Comparison of ENCODE assay signal across 18 cellular contexts in the genomic region with DNA sequence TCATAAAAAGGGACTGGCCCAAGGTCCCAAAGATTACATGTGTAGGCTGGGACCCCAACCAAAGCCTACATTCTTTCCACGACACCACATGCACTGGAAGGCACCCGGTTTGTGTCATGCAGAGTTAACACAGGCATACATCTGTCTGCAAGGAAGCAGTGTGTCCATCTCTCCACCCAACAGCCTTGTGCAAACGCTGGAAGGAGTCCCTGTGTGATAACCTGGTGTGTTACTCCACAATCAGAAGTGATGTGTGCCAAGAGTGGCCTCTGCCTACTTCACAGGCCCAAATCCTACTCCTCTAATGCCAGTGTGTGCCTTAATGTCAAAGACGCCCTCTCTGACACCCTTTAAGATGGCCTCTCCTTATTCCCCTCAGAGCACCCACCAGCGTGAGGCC.
DNase-seq lines count a peak whose midpoint lies in the region; ATAC-seq, FAIRE-seq and TF ChIP-seq lines count a peak whose summit lies in the region.
"Had no signal": no experiment of that assay in that cellular context is flagged by ENCODE, and none has a peak within 500 bp of the region (broad histone marks: within the 10 kb centered on the region; RNA-seq: fewer than 3 reads in every experiment).

No MANE protein-coding gene starts in this region.

- H3K4me3 ChIP-seq in endodermal cell (ENCODE audit: low read length): no peak overlapping the region
- H3K4me3 ChIP-seq in mesendoderm (ENCODE audit: low read length): no peak overlapping the region
- H3K4me3 ChIP-seq: BLaER1 treated with 17β-estradiol and CSF1 and Interleukin-3, amounts not matched to agents 10 nM and 100 nM had no signal

- H4K8ac ChIP-seq in mesendoderm (ENCODE audit: low read depth, low read length): no peak overlapping the region

- peaks cover 37% of the 10 kb centered on the region for H3K4me1 Mint-ChIP-seq in endodermal cell

- no peak overlapping the region for H3K18ac ChIP-seq in mesendoderm (ENCODE audit: low read length)

- H3K27me3 Mint-ChIP-seq in endodermal cell (ENCODE audit: insufficient read depth): no peaks in the 10 kb centered on the region
- H3K27me3 Mint-ChIP-seq: CD8-positive, alpha-beta memory T cell had no signal

- no peak for TF ChIP-seq CTCF in endodermal cell (conservative IDR thresholded peaks at IDR 0.05)

- H3K4me2 ChIP-seq in mesendoderm (ENCODE audit: low read length): no peak overlapping the region
- H3K4me2 ChIP-seq: BLaER1 treated with 17β-estradiol and CSF1 and Interleukin-3, amounts not matched to agents 10 nM and 100 nM; KMS-11 had no signal

- H3K56ac ChIP-seq in mesendoderm (ENCODE audit: low read length): no peak overlapping the region

- WGBS in endodermal cell (ENCODE audit: insufficient coverage in 1 of 2, insufficient read length in 1 of 2), 2 experiments: 93 to 97% methylated on average over 4 to 5 of the region's 5 CpGs
- WGBS in mesendoderm (ENCODE audit: extremely low coverage, insufficient coverage, low lambda C conversion rate): no CpG with 5 or more reads among the region's 5 CpGs

- ATAC-seq in left ventricle myocardium superior (peak; percentile 15), GM19397 (IDR thresholded peaks at IDR 0.05; ENCODE audit: unreplicated experiment) (no peak)

- no peak overlapping the region for H3K27ac ChIP-seq in endodermal cell (ENCODE audit: low read depth, low read length)
- H3K27ac ChIP-seq in mesendoderm (ENCODE audit: low read depth, low read length): no peak overlapping the region
- H3K27ac ChIP-seq: BLaER1 treated with 17β-estradiol and CSF1 and Interleukin-3, amounts not matched to agents 10 nM and 100 nM; KMS-11 had no signal

- no peak overlapping the region for H2BK15ac ChIP-seq in mesendoderm (replicated peaks; ENCODE audit: low read depth)

- no peaks in the 10 kb centered on the region for H3K36me3 ChIP-seq in endodermal cell (ENCODE audit: control insufficient read depth, insufficient read depth, low read length)
- H3K36me3 ChIP-seq in mesendoderm (ENCODE audit: control insufficient read depth, insufficient read depth, low read length): no peaks in the 10 kb centered on the region

- H3K9me3 Mint-ChIP-seq in endodermal cell: no peaks in the 10 kb centered on the region
- H3K9me3 Mint-ChIP-seq: CD8-positive, alpha-beta memory T cell had no signal

- H3K79me2 ChIP-seq in mesendoderm (ENCODE audit: control insufficient read depth, insufficient read depth, low read length): no peaks in the 10 kb centered on the region

- no peak overlapping the region for H3K4ac ChIP-seq in mesendoderm (ENCODE audit: low read depth, low read length)

- DNase-seq in left ventricle myocardium superior: no peak
- DNase-seq in cardiac septum (ENCODE audit: low spot score): no peak
- peak; percentile 40 for DNase-seq in endodermal cell
- DNase-seq in mesendoderm: no peak
- no peak for DNase-seq in NOMO-1 treated with dmso at 0.1 percent for 144 hours (lab: John Stamatoyannopoulos, UW; ENCODE audit: unreplicated experiment)
- DNase-seq in C1 segment of cervical spinal cord (lab: John Stamatoyannopoulos, UW): no peak
- DNase-seq in HTR-8/SVneo (ENCODE audit: insufficient read length, low spot score): no peak
- DNase-seq: CD8-positive, alpha-beta memory T cell; DMS79; MV-4-11; NCI-H187; NCI-H2107; NCI-H226; NCI-H524 had no signal

- H3K27me3 ChIP-seq in endodermal cell (ENCODE audit: control insufficient read depth, insufficient read depth, low read length, poor library complexity, severe bottlenecking): no peaks in the 10 kb centered on the region
- H3K27me3 ChIP-seq in mesendoderm (ENCODE audit: insufficient read depth, low read length, poor library complexity): no peaks in the 10 kb centered on the region
- H3K27me3 ChIP-seq: BLaER1 treated with 17β-estradiol and CSF1 and Interleukin-3, amounts not matched to agents 10 nM and 100 nM had no signal

- no peak overlapping the region for H2AK5ac ChIP-seq in mesendoderm (ENCODE audit: low read length)

- intact Hi-C loops in left ventricle myocardium superior (cut with micrococcal nuclease): no loop called here
- intact Hi-C loops in cardiac septum (cut with DNase I): no loop called here

- no peak overlapping the region for H2BK120ac ChIP-seq in mesendoderm (ENCODE audit: low read depth, low read length)

- no peaks in the 10 kb centered on the region for H3K9me3 ChIP-seq in endodermal cell (ENCODE audit: control insufficient read depth, low read length)
- H3K9me3 ChIP-seq: BLaER1 treated with 17β-estradiol and CSF1 and Interleukin-3, amounts not matched to agents 10 nM and 100 nM had no signal

- H4K5ac ChIP-seq in mesendoderm (ENCODE audit: low read length): no peak overlapping the region

- H3K4me3 Mint-ChIP-seq in endodermal cell: no peak overlapping the region
- H3K4me3 Mint-ChIP-seq: CD8-positive, alpha-beta memory T cell had no signal

- peaks cover 2% of the 10 kb centered on the region for H3K79me1 ChIP-seq in mesendoderm (ENCODE audit: low read length)

- no peak for FAIRE-seq in HTR-8/SVneo (lab: Jason Lieb, UNC)
- FAIRE-seq: D721Med had no signal

- peak overlapping the region; percentile 30 for H3K23ac ChIP-seq in mesendoderm (ENCODE audit: low read length)

- H3K36me3 Mint-ChIP-seq in endodermal cell (ENCODE audit: low read depth): peaks cover 6% of the 10 kb centered on the region

- no peak overlapping the region for H2BK5ac ChIP-seq in mesendoderm (ENCODE audit: low read length)

- H3K9ac ChIP-seq in endodermal cell (ENCODE audit: extremely low read depth, low read length, poor library complexity, severe bottlenecking) (no peak overlapping the region), mesendoderm (ENCODE audit: low read length) (no peak overlapping the region)
- H3K9ac ChIP-seq: BLaER1 treated with 17β-estradiol and CSF1 and Interleukin-3, amounts not matched to agents 10 nM and 100 nM; KMS-11 had no signal

- H3K4me1 ChIP-seq in endodermal cell (ENCODE audit: control insufficient read depth, insufficient read depth, low read length) (peaks cover 7% of the 10 kb centered on the region), mesendoderm (ENCODE audit: control insufficient read depth, low read depth, low read length) (peaks cover 9% of the 10 kb centered on the region)

- H3K27ac Mint-ChIP-seq in endodermal cell: peak overlapping the region; percentile 18
